ENCODE assay signal across 9 cellular contexts in the genomic region with DNA sequence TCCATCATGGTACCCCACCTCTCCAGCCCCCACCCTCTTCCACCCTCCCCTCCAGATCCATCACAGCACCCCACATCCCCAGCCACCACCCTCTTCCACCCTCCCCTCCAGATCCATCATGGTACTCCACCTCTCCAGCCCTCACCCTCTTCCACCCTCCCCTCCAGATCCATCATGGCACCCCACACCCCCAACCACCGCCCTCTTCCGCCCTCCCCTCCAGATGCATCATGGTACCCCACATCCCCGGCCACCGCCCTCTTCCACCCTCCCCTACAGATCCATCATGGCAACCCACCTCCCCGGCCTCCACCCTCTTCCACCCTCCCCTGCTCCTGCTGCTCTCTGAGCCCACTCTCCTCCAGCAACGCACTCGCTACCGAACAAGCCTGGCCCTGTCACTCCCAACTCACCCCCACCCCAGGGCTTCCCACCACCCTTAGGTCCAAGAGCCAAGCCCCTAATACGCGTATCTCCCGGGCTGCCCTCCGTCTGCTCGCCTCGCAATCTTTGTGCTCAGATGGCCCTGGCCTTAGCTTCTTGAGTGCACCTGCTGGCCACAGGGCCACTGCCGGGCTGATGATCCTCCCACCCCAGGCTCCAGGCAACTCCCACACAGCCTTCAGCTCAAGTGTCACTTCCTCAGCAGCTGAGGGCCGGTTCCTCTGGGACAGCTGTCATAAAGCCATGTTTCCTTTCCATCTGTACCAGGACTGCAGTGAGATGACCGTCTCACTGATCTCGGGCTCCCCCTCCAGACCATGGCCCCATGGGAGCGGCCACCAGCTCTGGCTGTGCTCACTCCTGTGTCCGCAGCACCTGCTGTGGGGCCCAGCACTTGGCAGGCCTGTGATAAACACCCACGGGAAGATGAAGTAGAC. TPM values are rescaled to one million over a fixed set of nuclear protein-coding genes. Genes with fewer than 3 reads are reported as not detected.
DNase-seq lines count a peak whose midpoint lies in the region; ATAC-seq and TF ChIP-seq lines count a peak whose summit lies in the region.
"Had no signal": no experiment of that assay in that cellular context is flagged by ENCODE, and none has a peak within 500 bp of the region (broad histone marks: within the 10 kb centered on the region; RNA-seq: fewer than 3 reads in every experiment).

No MANE protein-coding gene starts in this region.

- intact Hi-C loops in tibial artery (cut with DNase I; ENCODE audit: low total_unique reads), result no loop called here
- intact Hi-C loops in PC-9 (cut with micrococcal nuclease; ENCODE audit: unreplicated experiment), result no loop called here

- POLR2A ChIA-PET in naive thymus-derived CD8-positive, alpha-beta T cell (lab: Charles Lee), result interaction anchor here (0.6 to 10.8 kb wide), 13 partner anchors 9 to 287 kb away, joined by 3 to 156 read pairs (median 4); partner anchors contain the start of gene KDM8
- POLR2A ChIA-PET in PC-9 (lab: Charles Lee; ENCODE audit: unreplicated experiment), result no interaction called here

- BruUV-seq in PC-9 (replicated peaks; lab: Mats Ljungman, UMichigan), result no TSS peak

- H3K4me3 ChIP-seq in tibial artery (no peak overlapping the region), PC-9 (no peak overlapping the region)
- H3K4me3 ChIP-seq: lung had no signal

- no peaks in the 10 kb centered on the region for H3K9me2 ChIP-seq in PC-9 (ENCODE audit: insufficient read depth)

- DNase-seq in GF-D8 (lab: John Stamatoyannopoulos, UW) (peak; percentile 90), MV-4-11 (lab: John Stamatoyannopoulos, UW) (peak; percentile 90), tibial artery (no peak), midbrain (lab: John Stamatoyannopoulos, UW) (no peak), PC-9 (no peak), globus pallidus (ENCODE audit: low spot score) (no peak)
- peak in 1 of 10 donors; percentile 50 for DNase-seq in naive thymus-derived CD8-positive, alpha-beta T cell

- peaks cover 12% of the 10 kb centered on the region for H3K36me3 Mint-ChIP-seq in activated naive CD8-positive, alpha-beta T cell
- H3K36me3 Mint-ChIP-seq in naive thymus-derived CD8-positive, alpha-beta T cell, result peaks cover 0 to 23% (median 2%) of the 10 kb centered on the region in 3 donors

- H3K4me1 ChIP-seq in tibial artery (no peaks in the 10 kb centered on the region), PC-9 (replicated peaks; ENCODE audit: insufficient read depth) (no peaks in the 10 kb centered on the region)

- H3K27ac ChIP-seq in tibial artery (no peak overlapping the region), PC-9 (no peak overlapping the region)

- H2AFZ ChIP-seq in PC-9, result no peak overlapping the region

- H3K27me3 ChIP-seq in tibial artery (no peaks in the 10 kb centered on the region), PC-9 (ENCODE audit: insufficient read depth, low read depth) (no peaks in the 10 kb centered on the region)

- H3F3A ChIP-seq in PC-9 (ENCODE audit: insufficient read depth, low read depth), result no peaks in the 10 kb centered on the region

- CTCF ChIA-PET in PC-9 (lab: Charles Lee), result interaction anchor here (0.6 kb wide), 1 partner anchor 45 kb away, joined by 4 read pairs; no protein-coding TSS in a partner anchor

- peak overlapping the region; percentile 60 for H3K4me3 Mint-ChIP-seq in activated naive CD8-positive, alpha-beta T cell
- peak overlapping the region in 8 of 10 donors; percentile 14 to 70 (median 40) for H3K4me3 Mint-ChIP-seq in naive thymus-derived CD8-positive, alpha-beta T cell

- no peak for ATAC-seq in naive thymus-derived CD8-positive, alpha-beta T cell

- no peak overlapping the region for H3K4me2 ChIP-seq in PC-9

- no peak for TF ChIP-seq CTCF in tibial artery (IDR thresholded peaks at IDR 0.05)
- TF ChIP-seq CTCF in PC-9 (conservative IDR thresholded peaks at IDR 0.05), result no peak

- no peaks in the 10 kb centered on the region for H3K27me3 Mint-ChIP-seq in activated naive CD8-positive, alpha-beta T cell
- H3K27me3 Mint-ChIP-seq in naive thymus-derived CD8-positive, alpha-beta T cell, result no peaks in the 10 kb centered on the region

- H3K36me3 ChIP-seq in tibial artery, result peaks cover 21 to 84% (median 41%) of the 10 kb centered on the region in 3 donors
- H3K36me3 ChIP-seq in PC-9 (ENCODE audit: low read depth), result peaks cover 11% of the 10 kb centered on the region; the same call in 1 of the 2 replicates

- peak overlapping the region; percentile 84 for H3K27ac Mint-ChIP-seq in activated naive CD8-positive, alpha-beta T cell
- peak overlapping the region; percentile 74 to 100 (median 94) for H3K27ac Mint-ChIP-seq in naive thymus-derived CD8-positive, alpha-beta T cell

- no peaks in the 10 kb centered on the region for H3K9me3 ChIP-seq in tibial artery
- H3K9me3 ChIP-seq in PC-9 (ENCODE audit: insufficient read depth, low read depth), result no peaks in the 10 kb centered on the region

- no peaks in the 10 kb centered on the region for H3K79me2 ChIP-seq in PC-9 (ENCODE audit: low read depth)

- H3K4me1 Mint-ChIP-seq in activated naive CD8-positive, alpha-beta T cell (ENCODE audit: low read depth), result peaks cover 65% of the 10 kb centered on the region
- H3K4me1 Mint-ChIP-seq in naive thymus-derived CD8-positive, alpha-beta T cell, result peaks cover 38 to 83% (median 76%) of the 10 kb centered on the region in 4 donors

- H4K20me1 ChIP-seq in PC-9 (ENCODE audit: insufficient read depth), result no peaks in the 10 kb centered on the region

- no peaks in the 10 kb centered on the region for H3K9me3 Mint-ChIP-seq in activated naive CD8-positive, alpha-beta T cell (ENCODE audit: low read depth)
- no peaks in the 10 kb centered on the region for H3K9me3 Mint-ChIP-seq in naive thymus-derived CD8-positive, alpha-beta T cell

RNA-seq across cellular contexts. Expression of gene KDM8, which starts 25.5 kb away (rescaled TPM):
- total RNA-seq in naive thymus-derived CD8-positive, alpha-beta T cell, result 10 to 100 TPM; 27.7 to 35.0 TPM
- polyA plus RNA-seq in naive thymus-derived CD8-positive, alpha-beta T cell, result 1 to 10 TPM; 3.8 to 6.2 (median 5.6) TPM
- 5.1 and 7.2 TPM in 2 replicates for total RNA-seq in PC-9 (2021)

RNA-seq across cellular contexts. Expression of gene NSMCE1, which starts 39.7 kb away (rescaled TPM):
- 10 to 100 TPM; 81.8 to 85.0 TPM for total RNA-seq in naive thymus-derived CD8-positive, alpha-beta T cell
- polyA plus RNA-seq in naive thymus-derived CD8-positive, alpha-beta T cell, result 100 to 1,000 TPM; 177 to 209 (median 185) TPM
- total RNA-seq in PC-9 (2021), result 114 and 121 TPM in 2 replicates

Comparison
In these comparisons a context has a peak if more than half of its experiments do, and no peak if none do; other contexts are left out.
1. DNase-seq: peak in GF-D8 (single experiment) and MV-4-11 (single experiment); none in tibial artery (0 of 2), midbrain (single experiment), PC-9 (0 of 2) and globus pallidus (single experiment).